In the genomic region with DNA sequence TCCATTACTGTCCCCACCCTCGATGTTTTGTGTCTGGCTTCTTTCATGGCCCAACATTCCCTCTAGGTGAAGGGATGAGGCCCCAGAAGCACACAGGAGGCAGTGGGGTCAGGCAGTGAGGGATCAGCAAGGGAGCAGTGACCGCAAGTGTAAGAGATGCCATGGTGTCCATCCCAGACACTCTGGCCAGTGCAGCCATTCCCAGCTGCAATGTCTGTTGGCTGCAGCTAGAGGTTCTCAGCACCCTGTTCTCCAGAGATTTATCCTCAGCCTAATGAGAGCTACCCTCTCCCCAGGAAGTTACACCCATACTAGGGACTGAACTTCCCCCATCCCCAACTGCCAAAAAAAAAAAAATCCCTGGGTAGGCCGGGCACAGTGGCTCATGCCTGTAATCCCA, we compare ENCODE assay signal across 10 cellular contexts. TPM values are rescaled to one million over a fixed set of nuclear protein-coding genes. Genes with fewer than 3 reads are reported as not detected.
A peak's percentile ranks its signal among the peaks of the same experiment; 100 is the strongest.
DNase-seq lines count a peak whose midpoint lies in the region; ATAC-seq and TF ChIP-seq lines count a peak whose summit lies in the region.
"Had no signal": no experiment of that assay in that cellular context is flagged by ENCODE, and none has a peak within 500 bp of the region (broad histone marks: within the 10 kb centered on the region; RNA-seq: fewer than 3 reads in every experiment).

No MANE protein-coding gene starts in this region.

- peaks cover 77% of the 10 kb centered on the region for H3K4me1 ChIP-seq in CD8-positive, alpha-beta memory T cell (ENCODE audit: insufficient read depth, low read length)
- peaks cover 7% of the 10 kb centered on the region for H3K4me1 ChIP-seq in mucosa of descending colon (ENCODE audit: low read depth)
- H3K4me1 ChIP-seq: psoas muscle had no signal

- intact Hi-C loops in mucosa of descending colon (cut with DNase I, micrococcal nuclease), result no loop called here

- no peak for ATAC-seq in central memory CD8-positive, alpha-beta T cell (replicated peaks; ENCODE audit: extremely low read depth, poor library complexity, severe bottlenecking)
- peak; percentile 45 for ATAC-seq in mucosa of descending colon
- ATAC-seq in GM21447 (IDR thresholded peaks at IDR 0.05; ENCODE audit: unreplicated experiment), result no peak
- ATAC-seq in HG02938 (IDR thresholded peaks at IDR 0.05; ENCODE audit: unreplicated experiment), result no peak

- peaks cover 78 to 91% (median 91%) of the 10 kb centered on the region in 3 donors for H3K4me1 Mint-ChIP-seq in CD8-positive, alpha-beta memory T cell
- H3K4me1 Mint-ChIP-seq in central memory CD8-positive, alpha-beta T cell, result peaks cover 66% of the 10 kb centered on the region

- no peak overlapping the region for H3K4me3 ChIP-seq in CD8-positive, alpha-beta memory T cell (ENCODE audit: low read length)
- no peak overlapping the region for H3K4me3 ChIP-seq in mucosa of descending colon
- H3K4me3 ChIP-seq: psoas muscle had no signal

- H3K27me3 Mint-ChIP-seq in CD8-positive, alpha-beta memory T cell, result peaks cover 0 to 2% of the 10 kb centered on the region in 2 donors
- H3K27me3 Mint-ChIP-seq in central memory CD8-positive, alpha-beta T cell, result no peaks in the 10 kb centered on the region

- CTCF ChIA-PET in CD8-positive, alpha-beta memory T cell (lab: Charles Lee), result interaction anchor here (0.8 to 3.1 kb wide), 5 partner anchors 10 to 54 kb away, joined by 3 to 22 read pairs (median 6); no protein-coding TSS in a partner anchor

- H3K36me3 Mint-ChIP-seq in CD8-positive, alpha-beta memory T cell, result peaks cover 10 to 63% (median 16%) of the 10 kb centered on the region in 3 donors
- H3K36me3 Mint-ChIP-seq in central memory CD8-positive, alpha-beta T cell (ENCODE audit: insufficient read depth), result peaks cover 37% of the 10 kb centered on the region

- H3K9me3 Mint-ChIP-seq in CD8-positive, alpha-beta memory T cell, result no peaks in the 10 kb centered on the region
- H3K9me3 Mint-ChIP-seq in central memory CD8-positive, alpha-beta T cell, result no peaks in the 10 kb centered on the region

- peak overlapping the region; percentile 27 to 93 (median 60) for H3K4me3 Mint-ChIP-seq in CD8-positive, alpha-beta memory T cell
- H3K4me3 Mint-ChIP-seq in central memory CD8-positive, alpha-beta T cell, result no peak overlapping the region

- peak overlapping the region; percentile 61 to 91 (median 78) for H3K27ac Mint-ChIP-seq in CD8-positive, alpha-beta memory T cell
- peak overlapping the region; percentile 96 for H3K27ac Mint-ChIP-seq in central memory CD8-positive, alpha-beta T cell (ENCODE audit: low read depth)

- POLR2A ChIA-PET in CD8-positive, alpha-beta memory T cell (lab: Charles Lee), result interaction anchor here (0.6 kb wide), 1 partner anchor 440 kb away, joined by 3 read pairs; no protein-coding TSS in a partner anchor

- H3K36me3 ChIP-seq in CD8-positive, alpha-beta memory T cell (ENCODE audit: insufficient read depth, low read length), result peaks cover 5% of the 10 kb centered on the region
- H3K36me3 ChIP-seq in mucosa of descending colon (ENCODE audit: low read depth), result no peaks in the 10 kb centered on the region

- H3K27ac ChIP-seq in CD8-positive, alpha-beta memory T cell (ENCODE audit: low read depth, low read length), result no peak overlapping the region
- H3K27ac ChIP-seq: psoas muscle had no signal

- DNase-seq in CD8-positive, alpha-beta memory T cell, result no peak
- DNase-seq in M059J (ENCODE audit: low read depth), result peak; percentile 34
- no peak for DNase-seq in central memory CD8-positive, alpha-beta T cell (ENCODE audit: low spot score in 2 of 2)
- DNase-seq in mucosa of descending colon, result no peak
- no peak for DNase-seq in NCI-H2227 (lab: John Stamatoyannopoulos, UW; ENCODE audit: unreplicated experiment)
- no peak for DNase-seq in middle frontal gyrus (ENCODE audit: extremely low spot score, low spot score)
- DNase-seq: activated gamma-delta T cell treated with Interleukin-2 at 50 U/mL for 16 hours, psoas muscle had no signal

- TF ChIP-seq CTCF in mucosa of descending colon (IDR thresholded peaks at IDR 0.05), result peak; percentile 20

- no peaks in the 10 kb centered on the region for H3K27me3 ChIP-seq in CD8-positive, alpha-beta memory T cell (ENCODE audit: insufficient read depth, low read length, poor library complexity, severe bottlenecking)

- no peaks in the 10 kb centered on the region for H3K9me3 ChIP-seq in CD8-positive, alpha-beta memory T cell (ENCODE audit: low read length)
- H3K9me3 ChIP-seq in mucosa of descending colon, result no peaks in the 10 kb centered on the region
- H3K9me3 ChIP-seq: psoas muscle had no signal

RNA-seq across cellular contexts. Expression of gene TRANK1, which starts 40.2 kb away (rescaled TPM):
- total RNA-seq in CD8-positive, alpha-beta memory T cell, result 10 to 100 TPM; 12.7 to 16.2 TPM
- 33.2 TPM for polyA plus RNA-seq in CD8-positive, alpha-beta memory T cell
- total RNA-seq in M059J (2014; rRNA removed; shearing (Covaris generic)), result 41.8 and 49.2 TPM in 2 replicates
- total RNA-seq in mucosa of descending colon, result 100 to 1,000 TPM in 1 of 3 donors, 10 to 100 TPM in 2; 78.6 to 163 (median 97.3) TPM
